Comparison of ENCODE assay signal across 24 cellular contexts in genomic region chr4:155521382-155521781, GRCh38.
DNase-seq lines count a peak whose midpoint lies in the region; TF ChIP-seq lines count a peak whose summit lies in the region.
"Had no signal": no experiment of that assay in that cellular context is flagged by ENCODE, and none has a peak within 500 bp of the region (broad histone marks: within the 10 kb centered on the region; RNA-seq: fewer than 3 reads in every experiment).

No MANE protein-coding gene starts in this region.

- H3K4me1 ChIP-seq in Karpas-422 (ENCODE audit: low read length) = peaks cover 22% of the 10 kb centered on the region
- peaks cover 14% of the 10 kb centered on the region for H3K4me1 ChIP-seq in hepatocyte (ENCODE audit: insufficient read depth)
- peaks cover 17% of the 10 kb centered on the region for H3K4me1 ChIP-seq in smooth muscle cell (ENCODE audit: low read depth)
- H3K4me1 ChIP-seq in vagina = no peaks in the 10 kb centered on the region
- H3K4me1 ChIP-seq in testis = no peaks in the 10 kb centered on the region
- H3K4me1 ChIP-seq: Caco-2, HAP-1 had no signal

- TF ChIP-seq POLR2A in vagina (IDR thresholded peaks at IDR 0.05) (no peak), testis (IDR thresholded peaks at IDR 0.05) (no peak)

- H3K27ac ChIP-seq in Karpas-422 (ENCODE audit: low read length) = no peak overlapping the region
- H3K27ac ChIP-seq in hepatocyte = peak overlapping the region; percentile 75
- peak overlapping the region; percentile 94 for H3K27ac ChIP-seq in smooth muscle cell (ENCODE audit: low read depth)
- H3K27ac ChIP-seq in vagina = peak overlapping the region; percentile 40
- no peak overlapping the region for H3K27ac ChIP-seq in testis
- H3K27ac ChIP-seq: RWPE1 had no signal

- H3K9ac ChIP-seq in Karpas-422 (ENCODE audit: low read length) (no peak overlapping the region), smooth muscle cell (ENCODE audit: low read depth) (no peak overlapping the region)

- H4K20me1 ChIP-seq in Karpas-422 (ENCODE audit: insufficient read depth, low read depth, low read length) (no peaks in the 10 kb centered on the region), hepatocyte (ENCODE audit: insufficient read depth, poor library complexity, severe bottlenecking) (no peaks in the 10 kb centered on the region), smooth muscle cell (ENCODE audit: low read depth) (no peaks in the 10 kb centered on the region)

- H2AFZ ChIP-seq in Karpas-422 (ENCODE audit: low read length) (peak overlapping the region; percentile 6; the same call in 1 of the 2 replicates), hepatocyte (no peak overlapping the region), smooth muscle cell (ENCODE audit: low read depth) (no peak overlapping the region)

- H3K79me2 ChIP-seq in Karpas-422 (ENCODE audit: low read length) (no peaks in the 10 kb centered on the region), hepatocyte (no peaks in the 10 kb centered on the region), smooth muscle cell (ENCODE audit: low read depth) (no peaks in the 10 kb centered on the region)

- peaks cover 27% of the 10 kb centered on the region for H3F3A ChIP-seq in smooth muscle cell (ENCODE audit: low read depth)

- WGBS in hepatocyte (ENCODE audit: low lambda C conversion rate, missing lambda C conversion rate) = 75% methylated on average over 7 of the region's 7 CpGs
- WGBS in smooth muscle cell (ENCODE audit: low lambda C conversion rate) = 70% methylated on average over 7 of the region's 7 CpGs
- WGBS in testis, 2 donors = 74 to 82% methylated on average over 7 of the region's 7 CpGs

- TF ChIP-seq CTCF in hepatocyte (IDR thresholded peaks at IDR 0.05; ENCODE audit: poor library complexity) = no peak
- TF ChIP-seq CTCF in smooth muscle cell (IDR thresholded peaks at IDR 0.05; ENCODE audit: borderline replicate concordance, insufficient read depth, poor library complexity, severe bottlenecking) = no peak
- TF ChIP-seq CTCF in vagina (IDR thresholded peaks at IDR 0.05) = no peak
- no peak for TF ChIP-seq CTCF in testis (IDR thresholded peaks at IDR 0.05)

- intact Hi-C loops in vagina (cut with DNase I) = loop anchor here (10.0 kb wide), 1 partner anchor 153 kb away; no protein-coding TSS in a partner anchor
- intact Hi-C loops in testis (cut with DNase I; ENCODE audit: low total_unique reads) = no loop called here

- H3K9me3 ChIP-seq in Karpas-422 (ENCODE audit: low read length) (peaks cover 21% of the 10 kb centered on the region), hepatocyte (ENCODE audit: low read depth) (no peaks in the 10 kb centered on the region), smooth muscle cell (replicated peaks; ENCODE audit: low read depth) (no peaks in the 10 kb centered on the region), vagina (no peaks in the 10 kb centered on the region), testis (no peaks in the 10 kb centered on the region)
- H3K9me3 ChIP-seq: HAP-1 had no signal

- H3K27me3 ChIP-seq in Karpas-422 (ENCODE audit: low read length) (no peaks in the 10 kb centered on the region), hepatocyte (no peaks in the 10 kb centered on the region), smooth muscle cell (ENCODE audit: low read depth) (no peaks in the 10 kb centered on the region), vagina (no peaks in the 10 kb centered on the region), testis (no peaks in the 10 kb centered on the region)

- H3K9me2 ChIP-seq in Karpas-422 (replicated peaks; ENCODE audit: insufficient read depth, low read length) (no peaks in the 10 kb centered on the region), hepatocyte (replicated peaks; ENCODE audit: insufficient read depth) (no peaks in the 10 kb centered on the region)

- no peak overlapping the region for H3K4me2 ChIP-seq in Karpas-422 (ENCODE audit: low read depth, low read length, poor library complexity, severe bottlenecking)
- no peak overlapping the region for H3K4me2 ChIP-seq in hepatocyte
- H3K4me2 ChIP-seq in smooth muscle cell = peak overlapping the region; percentile 62

- DNase-seq in Karpas-422 (no peak), hepatocyte (ENCODE audit: low spot score) (no peak), smooth muscle cell (lab: John Stamatoyannopoulos, UW; ENCODE audit: unreplicated experiment) (no peak), vagina (ENCODE audit: extremely low spot score in 2 of 2) (no peak), testis (no peak), NCI-H526 treated with DMSO at 0.1 percent for 48 hours (lab: John Stamatoyannopoulos, UW) (no peak), SW480 (ENCODE audit: low spot score) (no peak)
- DNase-seq: C1 segment of cervical spinal cord; Caco-2; CD8-positive, alpha-beta T cell; DMS79; EL; GDM1; GOT3; MV-4-11; NCI-H1105 treated with DMSO at 0.1 percent for 48 hours; NCI-H146; NCI-H1930; NCI-H446; NCI-H526; SHP77 had no signal

- H3K36me3 ChIP-seq in Karpas-422 (ENCODE audit: insufficient read depth, low read length) (peaks cover 21% of the 10 kb centered on the region), hepatocyte (replicated peaks; ENCODE audit: insufficient read depth, low read depth) (no peaks in the 10 kb centered on the region), smooth muscle cell (ENCODE audit: low read depth) (no peaks in the 10 kb centered on the region), vagina (no peaks in the 10 kb centered on the region), testis (ENCODE audit: low read depth, missing control alignments) (no peaks in the 10 kb centered on the region)
- H3K36me3 ChIP-seq: HAP-1 had no signal

- H3K4me3 ChIP-seq in Karpas-422 (ENCODE audit: low read length) (no peak overlapping the region), hepatocyte (no peak overlapping the region), smooth muscle cell (no peak overlapping the region), vagina (no peak overlapping the region), testis (no peak overlapping the region)
- H3K4me3 ChIP-seq: GM12878, HAP-1 had no signal

Comparison
In these comparisons a context has a peak if more than half of its experiments do, and no peak if none do; other contexts are left out.
1. H3K27ac ChIP-seq: peak in hepatocyte (single experiment), smooth muscle cell (single experiment) and vagina (single experiment); none in Karpas-422 (single experiment) and testis (0 of 2).